In the genomic region with DNA sequence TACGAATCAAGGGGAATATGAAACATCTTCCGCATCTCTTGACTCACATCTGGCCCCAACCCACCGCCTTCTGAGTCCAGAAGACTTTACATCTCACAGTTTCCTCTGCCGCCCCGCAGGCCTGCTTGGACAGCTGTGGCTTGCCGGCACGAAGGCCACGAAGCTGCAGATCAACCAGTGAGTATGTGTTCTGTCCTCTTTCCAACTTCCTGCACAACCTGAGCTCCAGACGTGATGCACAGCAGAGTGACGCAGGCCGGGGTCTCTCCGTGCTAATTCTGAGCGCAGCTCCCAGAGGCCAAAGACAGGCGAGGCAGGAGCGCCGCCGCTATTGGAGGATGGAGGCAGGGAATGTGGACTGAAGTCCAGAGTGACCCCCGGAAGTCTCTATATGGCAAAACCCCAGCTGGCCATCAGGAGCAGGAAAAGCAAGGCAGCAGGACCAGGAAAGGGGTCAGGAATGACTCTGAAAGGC, we compare ENCODE assay signal across 26 cellular contexts.
DNase-seq lines count a peak whose midpoint lies in the region; ATAC-seq and TF ChIP-seq lines count a peak whose summit lies in the region.
"Had no signal": no experiment of that assay in that cellular context is flagged by ENCODE, and none has a peak within 500 bp of the region (broad histone marks: within the 10 kb centered on the region; RNA-seq: fewer than 3 reads in every experiment).

No MANE protein-coding gene starts in this region.

- no peaks in the 10 kb centered on the region for H3K36me3 Mint-ChIP-seq in CD14-positive monocyte
- H3K36me3 Mint-ChIP-seq in MCF 10A (ENCODE audit: insufficient read depth, unreplicated experiment): no peaks in the 10 kb centered on the region
- H3K36me3 Mint-ChIP-seq: activated CD4-positive, alpha-beta memory T cell treated with anti-CD3 and anti-CD28 coated beads for 36 hours had no signal

- peaks cover 0 to 4% (median 0%) of the 10 kb centered on the region in 9 donors for H3K27me3 ChIP-seq in heart left ventricle
- H3K27me3 ChIP-seq: BE2C, cardiac muscle cell had no signal

- 63 to 74% (median 69%) methylated on average over 18 of the region's 18 CpGs for WGBS in heart left ventricle, 4 donors

- H3K4me1 Mint-ChIP-seq in CD14-positive monocyte: peaks cover 19% of the 10 kb centered on the region
- no peaks in the 10 kb centered on the region for H3K4me1 Mint-ChIP-seq in MCF 10A (ENCODE audit: insufficient read depth, unreplicated experiment)
- H3K4me1 Mint-ChIP-seq: activated naive CD8-positive, alpha-beta T cell treated with anti-CD3 and anti-CD28 coated beads, Interleukin-2, amount 50 U/mL, for 24 hours had no signal

- H3K4me1 ChIP-seq in heart left ventricle: peaks cover 0 to 22% (median 13%) of the 10 kb centered on the region in 12 donors
- H3K4me1 ChIP-seq: BE2C had no signal

- POLR2A ChIA-PET in MCF 10A (lab: Yijun Ruan, JAX): no interaction called here

- CTCF ChIA-PET in MCF 10A (lab: Yijun Ruan, JAX): interaction anchor here (0.6 to 1.0 kb wide), 3 partner anchors 16 to 99 kb away, joined by 3 to 4 read pairs (median 3); partner anchors contain the start of gene PHLPP1

- H3K27ac ChIP-seq in heart left ventricle: peak overlapping the region in 6 of 12 donors; percentile 30 to 64 (median 50)
- H3K27ac ChIP-seq: 22Rv1, cardiac muscle cell, epithelial cell of prostate had no signal

- H3K27me3 Mint-ChIP-seq in CD14-positive monocyte (ENCODE audit: low read depth in 3 of 3) (peaks cover 2 to 11% (median 4%) of the 10 kb centered on the region in 3 donors), MCF 10A (ENCODE audit: insufficient read depth, unreplicated experiment) (peaks cover 46% of the 10 kb centered on the region)

- H3K4me3 ChIP-seq in astrocyte of the spinal cord (ENCODE audit: low read depth, low read length) (no peak overlapping the region), heart left ventricle (peak overlapping the region in 1 of 12 donors; percentile 13), skeletal muscle cell (ENCODE audit: low read depth, low read length) (no peak overlapping the region)
- H3K4me3 ChIP-seq: cardiac muscle cell had no signal

- DNase-seq in Right ventricle myocardium inferior (ENCODE audit: missing footprints) (no peak), cardiac septum (ENCODE audit: low spot score) (no peak), astrocyte of the spinal cord (ENCODE audit: low read depth, low spot score) (peak; percentile 41), heart left ventricle (peak in 4 of 5 donors; percentile 48 to 65 (median 56)), skeletal muscle cell (ENCODE audit: low read depth) (peak; percentile 27), CD14-positive monocyte (ENCODE audit: low spot score) (no peak), MCF 10A (ENCODE audit: unreplicated experiment) (no peak)
- no peak for DNase-seq in activated CD8-positive, alpha-beta memory T cell treated with anti-CD3 and anti-CD28 coated beads, Interleukin-2, amount 50 U/mL, for 48 hours
- DNase-seq: activated CD4-positive, alpha-beta memory T cell treated with anti-CD3 and anti-CD28 coated beads for 36 hours; activated CD4-positive, CD25-positive, alpha-beta regulatory T cell; activated gamma-delta T cell; activated naive CD8-positive, alpha-beta T cell treated with anti-CD3 and anti-CD28 coated beads, Interleukin-2, amount 50 U/mL, for 24 hours; BE2C; COR-L47; DMS79 treated with DMSO at 0.1 percent for 48 hours; KG1; kidney glomerular epithelial cell; MV-4-11; NCI-H1930; NCI-H226; NCI-H748 treated with DMSO at 0.1 percent for 48 hours; retina; trophoblast cell had no signal

- H3K36me3 ChIP-seq in heart left ventricle: no peaks in the 10 kb centered on the region
- H3K36me3 ChIP-seq: BE2C, cardiac muscle cell had no signal

- intact Hi-C loops in Right ventricle myocardium inferior (cut with DNase I) (no loop called here), cardiac septum (cut with DNase I) (no loop called here), heart left ventricle (cut with DNase I) (loop anchor here in 1 of 10 donors (10.0 kb wide), 1 partner anchor 88 kb away; no protein-coding TSS in a partner anchor), CD14-positive monocyte (cut with micrococcal nuclease) (no loop called here), MCF 10A (cut with micrococcal nuclease) (no loop called here)

- no peak overlapping the region for H3K4me3 Mint-ChIP-seq in CD14-positive monocyte
- H3K4me3 Mint-ChIP-seq in MCF 10A (ENCODE audit: unreplicated experiment): no peak overlapping the region
- H3K4me3 Mint-ChIP-seq: activated CD4-positive, alpha-beta memory T cell treated with anti-CD3 and anti-CD28 coated beads for 36 hours; activated naive CD8-positive, alpha-beta T cell treated with anti-CD3 and anti-CD28 coated beads, Interleukin-2, amount 50 U/mL, for 24 hours had no signal

- H3K9me3 Mint-ChIP-seq in CD14-positive monocyte (no peaks in the 10 kb centered on the region), MCF 10A (ENCODE audit: unreplicated experiment) (no peaks in the 10 kb centered on the region)
- H3K9me3 Mint-ChIP-seq: activated CD4-positive, alpha-beta memory T cell treated with anti-CD3 and anti-CD28 coated beads for 36 hours; activated naive CD8-positive, alpha-beta T cell treated with anti-CD3 and anti-CD28 coated beads, Interleukin-2, amount 50 U/mL, for 24 hours had no signal

- no peaks in the 10 kb centered on the region for H3K9me3 ChIP-seq in heart left ventricle
- H3K9me3 ChIP-seq: BE2C had no signal

- no peak for TF ChIP-seq CTCF in astrocyte of the spinal cord (IDR thresholded peaks at IDR 0.05; ENCODE audit: low read depth, low read length)
- TF ChIP-seq CTCF in heart left ventricle (IDR thresholded peaks at IDR 0.05): no peak
- TF ChIP-seq CTCF in CD14-positive monocyte (IDR thresholded peaks at IDR 0.05): no peak
- no peak for TF ChIP-seq CTCF in MCF 10A (IDR thresholded peaks at IDR 0.05; ENCODE audit: unreplicated experiment)

- no peak for TF ChIP-seq POLR2A in heart left ventricle (IDR thresholded peaks at IDR 0.05)

- in situ Hi-C loops in astrocyte of the spinal cord (cut with HindIII; ENCODE audit: low sequenced_read_pairs): no loop called here

- no TSS peak for BruUV-seq in MCF 10A (replicated peaks; lab: Mats Ljungman, UMichigan)

- ATAC-seq in Right ventricle myocardium inferior (peak; percentile 38), heart left ventricle (peak in 3 of 4 donors; percentile 33 to 75 (median 74))
- ATAC-seq: activated naive CD8-positive, alpha-beta T cell treated with anti-CD3 and anti-CD28 coated beads, Interleukin-2, amount 50 U/mL, for 24 hours had no signal

- H3K27ac Mint-ChIP-seq in CD14-positive monocyte (peak overlapping the region in 1 of 7 donors; percentile 42), MCF 10A (ENCODE audit: low read depth, unreplicated experiment) (no peak overlapping the region)
- H3K27ac Mint-ChIP-seq: activated CD4-positive, alpha-beta memory T cell treated with anti-CD3 and anti-CD28 coated beads for 36 hours; activated naive CD8-positive, alpha-beta T cell treated with anti-CD3 and anti-CD28 coated beads, Interleukin-2, amount 50 U/mL, for 24 hours had no signal

Comparison
In these comparisons a context has a peak if more than half of its experiments do, and no peak if none do; other contexts are left out.
1. DNase-seq: peak in astrocyte of the spinal cord (single experiment), heart left ventricle (4 of 5) and skeletal muscle cell (single experiment); none in Right ventricle myocardium inferior (single experiment), cardiac septum (single experiment), CD14-positive monocyte (single experiment), MCF 10A (single experiment) and activated CD8-positive, alpha-beta memory T cell treated with anti-CD3 and anti-CD28 coated beads, Interleukin-2, amount 50 U/mL, for 48 hours (single experiment).